13 cellular contexts compared by ENCODE assay signal in the genomic region with DNA sequence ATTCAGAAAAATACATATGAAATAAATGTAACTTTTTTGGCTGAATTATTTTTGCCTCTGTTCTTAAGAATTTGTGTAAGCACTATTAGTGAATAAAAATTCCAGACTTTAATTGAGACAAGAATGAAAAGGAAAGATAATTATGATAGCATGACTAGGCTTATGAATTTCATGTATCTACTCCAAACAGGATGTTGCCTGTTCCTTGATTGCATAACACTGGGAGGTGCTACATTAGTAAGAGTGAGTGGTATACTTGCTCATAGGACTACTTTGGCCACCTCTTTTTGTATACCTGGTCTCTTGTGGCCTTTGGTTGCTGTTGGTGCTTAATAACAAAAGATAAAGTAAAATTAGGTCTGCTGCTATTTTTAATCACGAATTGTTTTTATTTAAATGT.
DNase-seq lines count a peak whose midpoint lies in the region; ATAC-seq, FAIRE-seq and TF ChIP-seq lines count a peak whose summit lies in the region.
"Had no signal": no experiment of that assay in that cellular context is flagged by ENCODE, and none has a peak within 500 bp of the region (broad histone marks: within the 10 kb centered on the region; RNA-seq: fewer than 3 reads in every experiment).

No MANE protein-coding gene starts in this region.

- no peaks in the 10 kb centered on the region for H4K20me1 ChIP-seq in HepG2 (ENCODE audit: insufficient read depth, low read length)

- H3K9me3 ChIP-seq in HepG2 (ENCODE audit: low read length), result no peaks in the 10 kb centered on the region

- DNase-seq in AG20443 (ENCODE audit: low spot score), result peak; percentile 43
- DNase-seq in M059J (ENCODE audit: low read depth), result peak; percentile 77
- DNase-seq in cardiac fibroblast (ENCODE audit: low read depth in 2 of 2), result peak; percentile 82 to 94
- DNase-seq in HepG2 (ENCODE audit: low spot score), result no peak
- no peak for DNase-seq in OCI-M2 (lab: John Stamatoyannopoulos, UW; ENCODE audit: unreplicated experiment)
- no peak for DNase-seq in activated gamma-delta T cell (lab: John Stamatoyannopoulos, UW)
- DNase-seq in caudate nucleus (lab: John Stamatoyannopoulos, UW), result no peak
- DNase-seq in activated CD4-positive, CD25-positive, alpha-beta regulatory T cell (lab: John Stamatoyannopoulos, UW), result no peak
- DNase-seq: activated naive CD8-positive, alpha-beta T cell treated with anti-CD3 and anti-CD28 coated beads, Interleukin-2, amount 50 U/mL, for 24 hours; foreskin melanocyte; NCI-H1105 treated with DMSO at 0.1 percent for 48 hours; RPMI8226; stimulated activated naive B cell treated with anti-CD40 and anti-IgM and Interleukin-4, amounts not matched to agents 10 μg/mL and 1 μg/mL and 100 μg/mL, for 72 hours had no signal

- no peaks in the 10 kb centered on the region for H3K4me1 ChIP-seq in HepG2 (ENCODE audit: insufficient read depth, low read length)

- CTCF ChIA-PET in HepG2 (lab: Yijun Ruan, JAX; ENCODE audit: low intra/inter-chr PET ratio, low total read pairs), result no interaction called here

- H3K27ac ChIP-seq in HepG2 (ENCODE audit: extremely low read length, insufficient read depth, low read length), result no peak overlapping the region
- H3K27ac ChIP-seq in caudate nucleus (ENCODE audit: low read depth, low read length), result no peak overlapping the region

- POLR2A ChIA-PET in HepG2 (lab: Yijun Ruan, JAX), result no interaction called here

- intact Hi-C loops in HepG2 (cut with micrococcal nuclease; ENCODE audit: unreplicated experiment), result no loop called here

- TF ChIP-seq CTCF in cardiac fibroblast (IDR thresholded peaks at IDR 0.05; ENCODE audit: low read depth, low read length) (no peak), HepG2 (CRISPR knock-in tag; IDR thresholded peaks at IDR 0.05) (no peak)

- H3K9ac ChIP-seq in HepG2 (ENCODE audit: insufficient read depth, low read depth, low read length), result no peak overlapping the region

- WGBS in HepG2 (ENCODE audit: low lambda C conversion rate), result 0% methylated on average over 1 of the region's 1 CpG

- no peaks in the 10 kb centered on the region for H3K36me3 ChIP-seq in HepG2 (replicated peaks in 1 of 2; ENCODE audit: control insufficient read depth in 1 of 2, insufficient read depth in 2 of 2, low read length in 2 of 2)

- H3K27me3 ChIP-seq in HepG2 (ENCODE audit: control insufficient read depth in 1 of 2, insufficient read depth in 2 of 2, low read length in 2 of 2), result no peaks in the 10 kb centered on the region

- H3K79me2 ChIP-seq in HepG2 (ENCODE audit: insufficient read depth, low read length), result no peaks in the 10 kb centered on the region

- in situ Hi-C loops in HepG2 (cut with HindIII; ENCODE audit: extremely low pct_ligation_motif_present, low pct_unique_long_range_greater_than_20kb), result no loop called here

- no TSS peak for BruUV-seq in HepG2 (replicated peaks; lab: Mats Ljungman, UMichigan)

- H2AFZ ChIP-seq in HepG2 (ENCODE audit: low read length), result no peak overlapping the region

- no peak for TF ChIP-seq EP300 in HepG2 (IDR thresholded peaks at IDR 0.05; ENCODE audit: low read depth in 2 of 2, low read length in 2 of 2)
- no peak for TF ChIP-seq EP300 in HepG2 (CRISPR knock-in tag; IDR thresholded peaks at IDR 0.05; ENCODE audit: borderline replicate concordance)

- no peak for TF ChIP-seq POLR2A in HepG2 (IDR thresholded peaks at IDR 0.05; ENCODE audit: insufficient read depth in 1 of 2, low read depth in 2 of 2, low read length in 2 of 2)

- H3K4me3 ChIP-seq in cardiac fibroblast (replicated peaks in 1 of 2; ENCODE audit: low read depth in 2 of 2, low read length in 2 of 2), result no peak overlapping the region
- H3K4me3 ChIP-seq in HepG2 (replicated peaks in 1 of 3; ENCODE audit: insufficient read depth in 1 of 3, low read depth in 2 of 3, low read length in 3 of 3), result no peak overlapping the region

- ATAC-seq in HepG2, result no peak
- ATAC-seq: activated naive CD8-positive, alpha-beta T cell treated with anti-CD3 and anti-CD28 coated beads, Interleukin-2, amount 50 U/mL, for 24 hours; stimulated activated naive B cell treated with anti-CD40 and anti-IgM and Interleukin-4, amounts not matched to agents 10 μg/mL and 1 μg/mL and 100 μg/mL, for 72 hours had no signal

- no peak overlapping the region for H3K4me2 ChIP-seq in HepG2 (ENCODE audit: low read depth, low read length)

- FAIRE-seq in HepG2 (lab: Jason Lieb, UNC), result no peak

- no peak for TF ChIP-seq RAD21 in HepG2 (CRISPR knock-in tag; IDR thresholded peaks at IDR 0.05)

TF ChIP-seq in HepG2, 621 proteins besides CTCF, POLR2A, EP300 and RAD21:
- TF ChIP-seq CEBPB (IDR thresholded peaks at IDR 0.05; ENCODE audit: borderline replicate concordance, low read depth, low read length), result peak; percentile 24; the same call in 1 of the 2 replicates
- no peak for TF ChIP-seq SIN3B (IDR thresholded peaks at IDR 0.05; ENCODE audit: low read length)
TF ChIP-seq in HepG2: peak in this region for 1.

Comparison
In these comparisons a context has a peak if more than half of its experiments do, and no peak if none do; other contexts are left out.
1. DNase-seq: peak in AG20443 (single experiment), M059J (single experiment) and cardiac fibroblast (2 of 2); none in HepG2 (single experiment), OCI-M2 (single experiment), activated gamma-delta T cell (single experiment), caudate nucleus (0 of 61) and activated CD4-positive, CD25-positive, alpha-beta regulatory T cell (0 of 4).